ENCODE assay signal across 26 cellular contexts in the genomic region with DNA sequence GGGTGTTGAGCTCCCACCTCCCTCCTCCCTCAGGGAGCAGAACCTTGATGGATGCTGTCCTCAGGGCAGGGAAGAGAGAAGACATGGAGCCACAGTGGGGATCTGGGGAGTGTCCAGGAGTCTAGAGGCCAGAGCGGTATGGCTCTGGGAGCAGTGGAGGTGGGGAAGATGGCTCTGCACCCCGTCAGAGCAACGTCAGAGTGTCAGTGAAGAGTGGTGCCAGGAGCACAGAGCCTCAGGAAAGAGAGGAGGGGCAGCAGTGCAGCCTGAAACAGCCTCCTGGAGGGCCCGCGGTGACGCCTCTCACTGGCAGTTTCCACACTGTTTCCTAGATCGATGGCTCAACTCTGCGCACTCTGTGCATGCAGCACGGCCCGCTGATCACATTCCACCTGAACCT. TPM values are rescaled to one million over a fixed set of nuclear protein-coding genes. Genes with fewer than 3 reads are reported as not detected.
DNase-seq lines count a peak whose midpoint lies in the region; ATAC-seq, FAIRE-seq and TF ChIP-seq lines count a peak whose summit lies in the region.
"Had no signal": no experiment of that assay in that cellular context is flagged by ENCODE, and none has a peak within 500 bp of the region (broad histone marks: within the 10 kb centered on the region; RNA-seq: fewer than 3 reads in every experiment).

No MANE protein-coding gene starts in this region.

- DNase-seq in A549 (ENCODE audit: low read depth in 1 of 2, low spot score in 1 of 2) (no peak), ELF-1 (ENCODE audit: low read depth, low spot score) (peak; percentile 14), left lobe of liver (ENCODE audit: low spot score) (peak; percentile 31), GM12892 (ENCODE audit: insufficient read length) (no peak), T-cell (no peak), NCI-H2171 (lab: John Stamatoyannopoulos, UW) (no peak)
- DNase-seq in activated T-helper 1 cell treated with anti-CD3 and anti-CD28 coated beads, Interleukin-12 subunit alpha, Interleukin-12 subunit beta, Interleukin-2, Interleukin-4 antibody, amounts not matched to agents 30 ng/mL and 10 ng/mL and 1 ng/mL, durations not matched to agents 14 hours and 24 hours and 36 hours (ENCODE audit: low spot score) = no peak
- DNase-seq: activated CD4-positive, alpha-beta T cell treated with anti-CD3 and anti-CD28 coated beads, Interleukin-2, amount 50 U/mL, for 4 hours; activated naive CD4-positive, alpha-beta T cell; amniotic stem cell; CD4-positive, alpha-beta memory T cell; DMS 273 treated with DMSO at 0.1 percent for 48 hours; HFFc6; midbrain; NCI-H1105; NCI-H1930; NCI-H2227 treated with DMSO at 0.1 percent for 48 hours; pancreas; T1000; thyroid gland had no signal

- no peak for TF ChIP-seq EP300 in A549 (IDR thresholded peaks at IDR 0.05)

- FAIRE-seq in A549 (lab: Jason Lieb, UNC) = no peak
- FAIRE-seq in GM12892 (lab: Jason Lieb, UNC) = no peak
- FAIRE-seq: pancreas had no signal

- no peaks in the 10 kb centered on the region for H3K27me3 Mint-ChIP-seq in brain
- H3K27me3 Mint-ChIP-seq in T-cell = no peaks in the 10 kb centered on the region
- no peaks in the 10 kb centered on the region for H3K27me3 Mint-ChIP-seq in activated T-helper 1 cell treated with anti-CD3 and anti-CD28 coated beads, Interleukin-12 subunit alpha, Interleukin-12 subunit beta, Interleukin-2, Interleukin-4 antibody, amounts not matched to agents 30 ng/mL and 10 ng/mL and 1 ng/mL, durations not matched to agents 14 hours and 24 hours and 36 hours (ENCODE audit: insufficient read depth)
- H3K27me3 Mint-ChIP-seq: CD4-positive, alpha-beta memory T cell; stimulated activated naive CD8-positive, alpha-beta T cell treated with anti-CD3 and anti-CD28 coated beads, Interleukin-15, Interleukin-2, amounts not matched to agents 100 ng/mL and 50 ng/mL, for 24 hours had no signal

- no peak overlapping the region for H3K4me3 ChIP-seq in A549
- H3K4me3 ChIP-seq: pancreas, thyroid gland had no signal

- no peaks in the 10 kb centered on the region for H3K9me3 ChIP-seq in A549
- H3K9me3 ChIP-seq: pancreas, thyroid gland had no signal

- H3K9me3 Mint-ChIP-seq in brain (no peaks in the 10 kb centered on the region), T-cell (no peaks in the 10 kb centered on the region)
- no peaks in the 10 kb centered on the region for H3K9me3 Mint-ChIP-seq in activated T-helper 1 cell treated with anti-CD3 and anti-CD28 coated beads, Interleukin-12 subunit alpha, Interleukin-12 subunit beta, Interleukin-2, Interleukin-4 antibody, amounts not matched to agents 30 ng/mL and 10 ng/mL and 1 ng/mL, durations not matched to agents 14 hours and 24 hours and 36 hours
- H3K9me3 Mint-ChIP-seq: HFFc6; nephron; stimulated activated naive CD8-positive, alpha-beta T cell treated with anti-CD3 and anti-CD28 coated beads, Interleukin-15, Interleukin-2, amounts not matched to agents 100 ng/mL and 50 ng/mL, for 24 hours had no signal

- no peak for TF ChIP-seq RAD21 in A549 (conservative IDR thresholded peaks at IDR 0.05 in 1 of 2, IDR thresholded peaks at IDR 0.05 in 1 of 2)

- 92% methylated on average over 10 of the region's 10 CpGs for WGBS in A549 (ENCODE audit: missing lambda C conversion rate)

- no peak for TF ChIP-seq CTCF in A549 (IDR thresholded peaks at IDR 0.05)
- no peak for TF ChIP-seq CTCF in brain (conservative IDR thresholded peaks at IDR 0.05)

- intact Hi-C loops in activated T-helper 1 cell treated with anti-CD3 and anti-CD28 coated beads, Interleukin-12 subunit alpha, Interleukin-12 subunit beta, Interleukin-2, Interleukin-4 antibody, amounts not matched to agents 30 ng/mL and 10 ng/mL and 1 ng/mL, durations not matched to agents 14 hours and 24 hours and 36 hours (cut with micrococcal nuclease) = no loop called here

- POLR2A ChIA-PET in A549 (lab: Yijun Ruan, JAX) (no interaction called here), T-cell (lab: Charles Lee) (no interaction called here)

- ATAC-seq in A549 (peak; percentile 26 to 28; a peak in 3 of 6 replicates), left lobe of liver (peak; percentile 11), T-cell (replicated peaks in 1 of 4) (no peak)
- ATAC-seq: sciatic nerve had no signal

- H3K27ac Mint-ChIP-seq in brain (peak overlapping the region in 4 of 5 experiments; percentile 37 to 85 (median 58)), T-cell (no peak overlapping the region)
- no peak overlapping the region for H3K27ac Mint-ChIP-seq in activated T-helper 1 cell treated with anti-CD3 and anti-CD28 coated beads, Interleukin-12 subunit alpha, Interleukin-12 subunit beta, Interleukin-2, Interleukin-4 antibody, amounts not matched to agents 30 ng/mL and 10 ng/mL and 1 ng/mL, durations not matched to agents 14 hours and 24 hours and 36 hours
- H3K27ac Mint-ChIP-seq: HFFc6; nephron; stimulated activated naive CD8-positive, alpha-beta T cell treated with anti-CD3 and anti-CD28 coated beads, Interleukin-15, Interleukin-2, amounts not matched to agents 100 ng/mL and 50 ng/mL, for 24 hours had no signal

- H3K4me1 Mint-ChIP-seq in brain (peaks cover 4% of the 10 kb centered on the region), T-cell (no peaks in the 10 kb centered on the region)
- no peaks in the 10 kb centered on the region for H3K4me1 Mint-ChIP-seq in activated T-helper 1 cell treated with anti-CD3 and anti-CD28 coated beads, Interleukin-12 subunit alpha, Interleukin-12 subunit beta, Interleukin-2, Interleukin-4 antibody, amounts not matched to agents 30 ng/mL and 10 ng/mL and 1 ng/mL, durations not matched to agents 14 hours and 24 hours and 36 hours (ENCODE audit: low read depth)
- H3K4me1 Mint-ChIP-seq: CD4-positive, alpha-beta memory T cell; nephron had no signal

- H3K4me1 ChIP-seq in A549 = peaks cover 11% of the 10 kb centered on the region; the same call in 2 of the 3 replicates
- H3K4me1 ChIP-seq: pancreas had no signal

- H3K27ac ChIP-seq in A549 = no peak overlapping the region
- H3K27ac ChIP-seq: pancreas, thyroid gland had no signal

- H3K36me3 Mint-ChIP-seq in brain = peaks cover 86% of the 10 kb centered on the region
- H3K36me3 Mint-ChIP-seq in T-cell = peaks cover 83% of the 10 kb centered on the region
- peaks cover 53% of the 10 kb centered on the region for H3K36me3 Mint-ChIP-seq in activated T-helper 1 cell treated with anti-CD3 and anti-CD28 coated beads, Interleukin-12 subunit alpha, Interleukin-12 subunit beta, Interleukin-2, Interleukin-4 antibody, amounts not matched to agents 30 ng/mL and 10 ng/mL and 1 ng/mL, durations not matched to agents 14 hours and 24 hours and 36 hours (ENCODE audit: low read depth)

- H3K4me2 ChIP-seq in A549 = no peak overlapping the region

- H3K4me3 Mint-ChIP-seq in brain (no peak overlapping the region), T-cell (no peak overlapping the region)
- H3K4me3 Mint-ChIP-seq in activated T-helper 1 cell treated with anti-CD3 and anti-CD28 coated beads, Interleukin-12 subunit alpha, Interleukin-12 subunit beta, Interleukin-2, Interleukin-4 antibody, amounts not matched to agents 30 ng/mL and 10 ng/mL and 1 ng/mL, durations not matched to agents 14 hours and 24 hours and 36 hours = no peak overlapping the region
- H3K4me3 Mint-ChIP-seq: CD4-positive, alpha-beta memory T cell; HFFc6; nephron; stimulated activated naive CD8-positive, alpha-beta T cell treated with anti-CD3 and anti-CD28 coated beads, Interleukin-15, Interleukin-2, amounts not matched to agents 100 ng/mL and 50 ng/mL, for 24 hours had no signal

- TF ChIP-seq POLR2A in A549 (IDR thresholded peaks at IDR 0.05; ENCODE audit: low read length) (no peak), GM12892 (IDR thresholded peaks at IDR 0.05; ENCODE audit: low read depth, low read length) (no peak)

- CTCF ChIA-PET in A549 (lab: Yijun Ruan, JAX) (interaction anchor here (0.9 to 1.1 kb wide), 2 partner anchors 10 to 85 kb away, joined by 3 to 6 read pairs; no protein-coding TSS in a partner anchor), T-cell (lab: Charles Lee) (no interaction called here)

TF ChIP-seq in A549, 52 proteins besides CTCF, POLR2A, EP300 and RAD21:
- TF ChIP-seq, protein P1, sequence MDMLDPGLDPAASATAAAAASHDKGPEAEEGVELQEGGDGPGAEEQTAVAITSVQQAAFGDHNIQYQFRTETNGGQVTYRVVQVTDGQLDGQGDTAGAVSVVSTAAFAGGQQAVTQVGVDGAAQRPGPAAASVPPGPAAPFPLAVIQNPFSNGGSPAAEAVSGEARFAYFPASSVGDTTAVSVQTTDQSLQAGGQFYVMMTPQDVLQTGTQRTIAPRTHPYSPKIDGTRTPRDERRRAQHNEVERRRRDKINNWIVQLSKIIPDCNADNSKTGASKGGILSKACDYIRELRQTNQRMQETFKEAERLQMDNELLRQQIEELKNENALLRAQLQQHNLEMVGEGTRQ (IDR thresholded peaks at IDR 0.05) = no peak
- no peak for TF ChIP-seq NFE2L2 (conservative IDR thresholded peaks at IDR 0.05; ENCODE audit: low read length)
- TF ChIP-seq ELK1 (IDR thresholded peaks at IDR 0.05; ENCODE audit: low read depth, low read length) = no peak

RNA-seq across cellular contexts. Expression of gene SLC5A11, which starts 23.2 kb away (rescaled TPM):
- polyA plus RNA-seq in A549 (2011; rRNA removed) (0.43 and 1.3 TPM in 2 replicates), A549 (2017; fragmentation: RNase III; extraction: RNeasy Plus Mini Kit Qiagen cat#74134 plus additional on column Dnase treatment) (0.30 to 0.40 TPM (median 0.38 TPM) in 3 replicates), brain (ENCODE audit: insufficient read depth, low read depth, low replicate concordance) (16.1 TPM)
- 0.24 and 0.58 TPM in 2 replicates for polyA plus RNA-seq in A549 (2012; cell fraction: cytosol; rRNA removed)
- polyA plus RNA-seq in A549 (2012; cell fraction: nucleus; rRNA removed) = 1.2 and 1.8 TPM in 2 replicates
- 1.9 and 2.6 TPM in 2 replicates for polyA minus RNA-seq in A549 (2011; rRNA and poly(A)+ RNA removed)
- total RNA-seq in left lobe of liver (1.1 TPM), T-cell (1 to 10 TPM in 1 of 5 donors, under 1 TPM in 3, not detected in 1; 0.36 to 4.2 (median 0.62) TPM)
- polyA plus RNA-seq in GM12892 (2012; ENCODE audit: missing spikeins) = not detected
- 0.07 and 0.10 TPM in 2 replicates for total RNA-seq in activated T-helper 1 cell treated with anti-CD3 and anti-CD28 coated beads, Interleukin-12 subunit alpha, Interleukin-12 subunit beta, Interleukin-2, Interleukin-4 antibody, amounts not matched to agents 30 ng/mL and 10 ng/mL and 1 ng/mL, durations not matched to agents 14 hours and 24 hours and 36 hours
- total RNA-seq: bronchial epithelial cell, M059J, sciatic nerve had no signal
- polyA plus RNA-seq: CD4-positive, alpha-beta memory T cell had no signal

Comparison
In these comparisons a context has a peak if more than half of its experiments do, and no peak if none do; other contexts are left out.
1. ATAC-seq: peak in A549 (2 of 2) and left lobe of liver (single experiment); none in T-cell (0 of 4).
2. DNase-seq: peak in ELF-1 (single experiment) and left lobe of liver (single experiment); none in A549 (0 of 2), GM12892 (single experiment), T-cell (0 of 34), activated T-helper 1 cell treated with anti-CD3 and anti-CD28 coated beads, Interleukin-12 subunit alpha, Interleukin-12 subunit beta, Interleukin-2, Interleukin-4 antibody, amounts not matched to agents 30 ng/mL and 10 ng/mL and 1 ng/mL, durations not matched to agents 14 hours and 24 hours and 36 hours (single experiment) and NCI-H2171 (single experiment).
3. H3K27ac Mint-ChIP-seq: peak in brain (4 of 5); none in T-cell (0 of 2) and activated T-helper 1 cell treated with anti-CD3 and anti-CD28 coated beads, Interleukin-12 subunit alpha, Interleukin-12 subunit beta, Interleukin-2, Interleukin-4 antibody, amounts not matched to agents 30 ng/mL and 10 ng/mL and 1 ng/mL, durations not matched to agents 14 hours and 24 hours and 36 hours (single experiment).